In the genomic region with DNA sequence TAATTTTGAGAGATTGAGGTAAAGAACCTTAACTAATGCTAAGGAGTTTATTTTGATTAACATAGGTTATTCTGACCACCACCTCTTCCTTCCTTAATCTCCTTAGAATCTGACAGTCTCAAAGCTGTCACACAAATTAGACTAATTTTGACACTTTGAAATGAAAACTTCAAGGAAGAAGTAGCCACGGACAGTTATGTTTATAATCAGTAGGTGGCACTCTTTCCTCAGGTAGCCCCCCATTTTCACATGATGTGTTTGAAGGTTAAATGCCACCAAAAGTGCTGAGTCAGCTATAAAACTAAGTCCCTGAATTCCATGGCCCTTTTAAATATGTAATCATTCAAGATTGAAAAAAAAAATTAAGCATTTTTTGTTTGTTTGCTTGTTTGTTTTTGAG, we compare ENCODE assay signal across 1 cellular context.
TF ChIP-seq lines count a peak whose summit lies in the region.

No MANE protein-coding gene starts in this region.

TF ChIP-seq in IMR-90, 13 proteins besides CTCF, POLR2A, EP300 and RAD21:
- TF ChIP-seq SMC3 (IDR thresholded peaks at IDR 0.05; ENCODE audit: low read depth, low read length) (no peak), FOS (IDR thresholded peaks at IDR 0.05; ENCODE audit: low read depth, low read length) (no peak), BHLHE40 (IDR thresholded peaks at IDR 0.05; ENCODE audit: low read depth, low read length) (no peak), MAFK (IDR thresholded peaks at IDR 0.05; ENCODE audit: low read depth, low read length) (peak; percentile 100), CEBPB (IDR thresholded peaks at IDR 0.05; ENCODE audit: low read depth, low read length) (no peak), RCOR1 (IDR thresholded peaks at IDR 0.05; ENCODE audit: insufficient replicate concordance, low read length) (no peak), MAZ (IDR thresholded peaks at IDR 0.05; ENCODE audit: borderline replicate concordance, low read depth, low read length) (no peak), NFE2L2 (IDR thresholded peaks at IDR 0.05; ENCODE audit: low read depth, low read length) (no peak)
- TF ChIP-seq, protein P1, sequence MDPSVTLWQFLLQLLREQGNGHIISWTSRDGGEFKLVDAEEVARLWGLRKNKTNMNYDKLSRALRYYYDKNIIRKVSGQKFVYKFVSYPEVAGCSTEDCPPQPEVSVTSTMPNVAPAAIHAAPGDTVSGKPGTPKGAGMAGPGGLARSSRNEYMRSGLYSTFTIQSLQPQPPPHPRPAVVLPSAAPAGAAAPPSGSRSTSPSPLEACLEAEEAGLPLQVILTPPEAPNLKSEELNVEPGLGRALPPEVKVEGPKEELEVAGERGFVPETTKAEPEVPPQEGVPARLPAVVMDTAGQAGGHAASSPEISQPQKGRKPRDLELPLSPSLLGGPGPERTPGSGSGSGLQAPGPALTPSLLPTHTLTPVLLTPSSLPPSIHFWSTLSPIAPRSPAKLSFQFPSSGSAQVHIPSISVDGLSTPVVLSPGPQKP (IDR thresholded peaks at IDR 0.05; ENCODE audit: borderline replicate concordance, low read depth, low read length): no peak
